Comparison of ENCODE assay signal across 2 cellular contexts in the genomic region with DNA sequence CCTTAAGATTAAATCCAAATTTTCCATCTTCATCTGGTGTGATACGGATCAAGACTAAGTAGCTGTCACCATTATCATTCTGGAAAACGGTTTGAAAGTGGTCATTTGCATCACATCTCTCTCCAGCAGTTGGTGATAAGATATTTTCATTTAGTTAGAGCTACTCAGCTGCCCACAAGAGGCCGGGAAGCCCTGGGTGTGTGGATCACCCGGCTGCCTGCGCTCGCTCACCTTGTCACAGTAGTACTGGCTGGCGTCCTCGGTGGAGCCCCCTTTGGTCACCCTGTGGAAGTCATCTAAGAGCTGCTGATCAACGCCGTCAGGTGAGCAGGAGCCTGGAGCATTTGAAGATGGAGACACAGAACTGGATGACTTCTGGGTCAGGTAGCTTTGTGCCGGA.
TF ChIP-seq lines count a peak whose summit lies in the region.

No MANE protein-coding gene starts in this region.

TF ChIP-seq in HepG2, 621 proteins besides CTCF, POLR2A, EP300 and RAD21:
- no peak for TF ChIP-seq SMAD3 (CRISPR knock-in tag; IDR thresholded peaks at IDR 0.05)
- no peak for TF ChIP-seq FOXJ3 (CRISPR knock-in tag; IDR thresholded peaks at IDR 0.05; ENCODE audit: borderline replicate concordance)
- no peak for TF ChIP-seq ZFP62 (CRISPR knock-in tag; IDR thresholded peaks at IDR 0.05)
- TF ChIP-seq ZNF776 (CRISPR knock-in tag; IDR thresholded peaks at IDR 0.05), result no peak
- TF ChIP-seq ZNF20 (CRISPR knock-in tag; IDR thresholded peaks at IDR 0.05), result no peak
- TF ChIP-seq, protein P1, sequence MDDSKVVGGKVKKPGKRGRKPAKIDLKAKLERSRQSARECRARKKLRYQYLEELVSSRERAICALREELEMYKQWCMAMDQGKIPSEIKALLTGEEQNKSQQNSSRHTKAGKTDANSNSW (CRISPR knock-in tag; IDR thresholded peaks at IDR 0.05; ENCODE audit: borderline replicate concordance), result no peak
- TF ChIP-seq, protein P2, sequence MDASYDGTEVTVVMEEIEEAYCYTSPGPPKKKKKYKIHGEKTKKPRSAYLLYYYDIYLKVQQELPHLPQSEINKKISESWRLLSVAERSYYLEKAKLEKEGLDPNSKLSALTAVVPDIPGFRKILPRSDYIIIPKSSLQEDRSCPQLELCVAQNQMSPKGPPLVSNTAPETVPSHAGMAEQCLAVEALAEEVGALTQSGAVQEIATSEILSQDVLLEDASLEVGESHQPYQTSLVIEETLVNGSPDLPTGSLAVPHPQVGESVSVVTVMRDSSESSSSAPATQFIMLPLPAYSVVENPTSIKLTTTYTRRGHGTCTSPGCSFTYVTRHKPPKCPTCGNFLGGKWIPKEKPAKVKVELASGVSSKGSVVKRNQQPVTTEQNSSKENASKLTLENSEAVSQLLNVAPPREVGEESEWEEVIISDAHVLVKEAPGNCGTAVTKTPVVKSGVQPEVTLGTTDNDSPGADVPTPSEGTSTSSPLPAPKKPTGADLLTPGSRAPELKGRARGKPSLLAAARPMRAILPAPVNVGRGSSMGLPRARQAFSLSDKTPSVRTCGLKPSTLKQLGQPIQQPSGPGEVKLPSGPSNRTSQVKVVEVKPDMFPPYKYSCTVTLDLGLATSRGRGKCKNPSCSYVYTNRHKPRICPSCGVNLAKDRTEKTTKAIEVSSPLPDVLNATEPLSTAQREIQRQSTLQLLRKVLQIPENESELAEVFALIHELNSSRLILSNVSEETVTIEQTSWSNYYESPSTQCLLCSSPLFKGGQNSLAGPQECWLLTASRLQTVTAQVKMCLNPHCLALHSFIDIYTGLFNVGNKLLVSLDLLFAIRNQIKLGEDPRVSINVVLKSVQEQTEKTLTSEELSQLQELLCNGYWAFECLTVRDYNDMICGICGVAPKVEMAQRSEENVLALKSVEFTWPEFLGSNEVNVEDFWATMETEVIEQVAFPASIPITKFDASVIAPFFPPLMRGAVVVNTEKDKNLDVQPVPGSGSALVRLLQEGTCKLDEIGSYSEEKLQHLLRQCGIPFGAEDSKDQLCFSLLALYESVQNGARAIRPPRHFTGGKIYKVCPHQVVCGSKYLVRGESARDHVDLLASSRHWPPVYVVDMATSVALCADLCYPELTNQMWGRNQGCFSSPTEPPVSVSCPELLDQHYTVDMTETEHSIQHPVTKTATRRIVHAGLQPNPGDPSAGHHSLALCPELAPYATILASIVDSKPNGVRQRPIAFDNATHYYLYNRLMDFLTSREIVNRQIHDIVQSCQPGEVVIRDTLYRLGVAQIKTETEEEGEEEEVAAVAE (CRISPR knock-in tag; IDR thresholded peaks at IDR 0.05; ENCODE audit: borderline replicate concordance), result no peak
- TF ChIP-seq ATRX (CRISPR knock-in tag; IDR thresholded peaks at IDR 0.05; ENCODE audit: borderline replicate concordance), result no peak
- TF ChIP-seq, protein P3, sequence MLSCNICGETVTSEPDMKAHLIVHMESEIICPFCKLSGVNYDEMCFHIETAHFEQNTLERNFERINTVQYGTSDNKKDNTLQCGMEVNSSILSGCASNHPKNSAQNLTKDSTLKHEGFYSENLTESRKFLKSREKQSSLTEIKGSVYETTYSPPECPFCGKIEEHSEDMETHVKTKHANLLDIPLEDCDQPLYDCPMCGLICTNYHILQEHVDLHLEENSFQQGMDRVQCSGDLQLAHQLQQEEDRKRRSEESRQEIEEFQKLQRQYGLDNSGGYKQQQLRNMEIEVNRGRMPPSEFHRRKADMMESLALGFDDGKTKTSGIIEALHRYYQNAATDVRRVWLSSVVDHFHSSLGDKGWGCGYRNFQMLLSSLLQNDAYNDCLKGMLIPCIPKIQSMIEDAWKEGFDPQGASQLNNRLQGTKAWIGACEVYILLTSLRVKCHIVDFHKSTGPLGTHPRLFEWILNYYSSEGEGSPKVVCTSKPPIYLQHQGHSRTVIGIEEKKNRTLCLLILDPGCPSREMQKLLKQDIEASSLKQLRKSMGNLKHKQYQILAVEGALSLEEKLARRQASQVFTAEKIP (CRISPR knock-in tag; IDR thresholded peaks at IDR 0.05; ENCODE audit: borderline replicate concordance), result no peak
- no peak for TF ChIP-seq ZNF724P (CRISPR knock-in tag; IDR thresholded peaks at IDR 0.05; ENCODE audit: borderline replicate concordance)
- no peak for TF ChIP-seq ELF1 (CRISPR knock-in tag; IDR thresholded peaks at IDR 0.05)
- TF ChIP-seq, protein P4, sequence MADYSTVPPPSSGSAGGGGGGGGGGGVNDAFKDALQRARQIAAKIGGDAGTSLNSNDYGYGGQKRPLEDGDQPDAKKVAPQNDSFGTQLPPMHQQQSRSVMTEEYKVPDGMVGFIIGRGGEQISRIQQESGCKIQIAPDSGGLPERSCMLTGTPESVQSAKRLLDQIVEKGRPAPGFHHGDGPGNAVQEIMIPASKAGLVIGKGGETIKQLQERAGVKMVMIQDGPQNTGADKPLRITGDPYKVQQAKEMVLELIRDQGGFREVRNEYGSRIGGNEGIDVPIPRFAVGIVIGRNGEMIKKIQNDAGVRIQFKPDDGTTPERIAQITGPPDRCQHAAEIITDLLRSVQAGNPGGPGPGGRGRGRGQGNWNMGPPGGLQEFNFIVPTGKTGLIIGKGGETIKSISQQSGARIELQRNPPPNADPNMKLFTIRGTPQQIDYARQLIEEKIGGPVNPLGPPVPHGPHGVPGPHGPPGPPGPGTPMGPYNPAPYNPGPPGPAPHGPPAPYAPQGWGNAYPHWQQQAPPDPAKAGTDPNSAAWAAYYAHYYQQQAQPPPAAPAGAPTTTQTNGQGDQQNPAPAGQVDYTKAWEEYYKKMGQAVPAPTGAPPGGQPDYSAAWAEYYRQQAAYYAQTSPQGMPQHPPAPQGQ (CRISPR knock-in tag; IDR thresholded peaks at IDR 0.05; ENCODE audit: borderline replicate concordance), result no peak
- no peak for TF ChIP-seq SIX4 (CRISPR knock-in tag; IDR thresholded peaks at IDR 0.05)
- no peak for TF ChIP-seq ZKSCAN5 (CRISPR knock-in tag; IDR thresholded peaks at IDR 0.05)
- TF ChIP-seq WIZ (CRISPR knock-in tag; IDR thresholded peaks at IDR 0.05), result no peak

TF ChIP-seq in H1, 55 proteins besides CTCF, POLR2A, EP300 and RAD21:
- TF ChIP-seq SIN3A (conservative IDR thresholded peaks at IDR 0.05 in 1 of 2, IDR thresholded peaks at IDR 0.05 in 1 of 2; ENCODE audit: low read depth in 1 of 2, low read length in 2 of 2) (0 out of 4 replicates have a peak, but pooled peaks of 1 of the 2 experiments have one; percentile 53), TAF1 (IDR thresholded peaks at IDR 0.05; ENCODE audit: low read depth, low read length) (0 out of 2 replicates have a peak, but pooled peaks have one; percentile 20), TBP (IDR thresholded peaks at IDR 0.05; ENCODE audit: low read depth, low read length) (peak; percentile 39; the same call in 1 of the 2 replicates), ASH2L (IDR thresholded peaks at IDR 0.05; ENCODE audit: low read length) (peak; percentile 58), GTF2F1 (IDR thresholded peaks at IDR 0.05; ENCODE audit: borderline replicate concordance, low read depth, low read length) (no peak)
